In genomic region chr4:134627386-134627785, GRCh38 we compare ENCODE assay signal across 15 cellular contexts.
"Had no signal": no experiment of that assay in that cellular context is flagged by ENCODE, and none has a peak within 500 bp of the region (broad histone marks: within the 10 kb centered on the region; RNA-seq: fewer than 3 reads in every experiment).

No MANE protein-coding gene starts in this region.

- ATAC-seq: activated naive CD8-positive, alpha-beta T cell treated with anti-CD3 and anti-CD28 coated beads, Interleukin-2, amount 50 U/mL, for 24 hours; gastroesophageal sphincter; left lung; stimulated activated effector memory CD8-positive, alpha-beta T cell treated with anti-CD3 and anti-CD28 coated beads, Interleukin-12 subunit alpha, Interleukin-12 subunit beta, amount 100 ng/mL, for 72 hours had no signal

- H3K9me3 ChIP-seq: gastroesophageal sphincter, left lung, tibial artery had no signal

- H3K27me3 ChIP-seq: gastroesophageal sphincter, left lung, tibial artery had no signal

- DNase-seq: activated CD4-positive, alpha-beta T cell treated with anti-CD3 and anti-CD28 coated beads for 48 hours; activated CD8-positive, alpha-beta memory T cell treated with anti-CD3 and anti-CD28 coated beads for 24 hours; activated naive CD4-positive, alpha-beta T cell treated with Interleukin-2 at 50 U/mL for 16 hours; activated naive CD8-positive, alpha-beta T cell treated with anti-CD3 and anti-CD28 coated beads, Interleukin-2, amount 50 U/mL, for 24 hours; caudate nucleus; effector CD4-positive, alpha-beta T cell; hypothalamus; left lung; retina; tibial artery had no signal

- H3K36me3 Mint-ChIP-seq: memory B cell; stimulated activated effector memory CD8-positive, alpha-beta T cell treated with anti-CD3 and anti-CD28 coated beads, Interleukin-12 subunit alpha, Interleukin-12 subunit beta, amount 100 ng/mL, for 72 hours had no signal

- H3K27ac Mint-ChIP-seq: activated naive CD8-positive, alpha-beta T cell treated with anti-CD3 and anti-CD28 coated beads, Interleukin-2, amount 50 U/mL, for 24 hours; memory B cell; stimulated activated effector memory CD8-positive, alpha-beta T cell treated with anti-CD3 and anti-CD28 coated beads, Interleukin-12 subunit alpha, Interleukin-12 subunit beta, amount 100 ng/mL, for 72 hours had no signal

- H3K27ac ChIP-seq: coronary artery, gastroesophageal sphincter, left lung, skin epidermis, tibial artery had no signal

- H3K4me1 Mint-ChIP-seq: activated naive CD8-positive, alpha-beta T cell treated with anti-CD3 and anti-CD28 coated beads, Interleukin-2, amount 50 U/mL, for 24 hours; memory B cell; stimulated activated effector memory CD8-positive, alpha-beta T cell treated with anti-CD3 and anti-CD28 coated beads, Interleukin-12 subunit alpha, Interleukin-12 subunit beta, amount 100 ng/mL, for 72 hours had no signal

- H3K4me3 ChIP-seq: coronary artery, gastroesophageal sphincter, left lung, skin epidermis, tibial artery had no signal

- H3K36me3 ChIP-seq: gastroesophageal sphincter, left lung, tibial artery had no signal

- H3K4me1 ChIP-seq: left lung had no signal

- H3K4me3 Mint-ChIP-seq: activated naive CD8-positive, alpha-beta T cell treated with anti-CD3 and anti-CD28 coated beads, Interleukin-2, amount 50 U/mL, for 24 hours; memory B cell; stimulated activated effector memory CD8-positive, alpha-beta T cell treated with anti-CD3 and anti-CD28 coated beads, Interleukin-12 subunit alpha, Interleukin-12 subunit beta, amount 100 ng/mL, for 72 hours had no signal

- H3K27me3 Mint-ChIP-seq: activated naive CD8-positive, alpha-beta T cell treated with anti-CD3 and anti-CD28 coated beads, Interleukin-2, amount 50 U/mL, for 24 hours; memory B cell had no signal
